10 cellular contexts compared by ENCODE assay signal in the genomic region with DNA sequence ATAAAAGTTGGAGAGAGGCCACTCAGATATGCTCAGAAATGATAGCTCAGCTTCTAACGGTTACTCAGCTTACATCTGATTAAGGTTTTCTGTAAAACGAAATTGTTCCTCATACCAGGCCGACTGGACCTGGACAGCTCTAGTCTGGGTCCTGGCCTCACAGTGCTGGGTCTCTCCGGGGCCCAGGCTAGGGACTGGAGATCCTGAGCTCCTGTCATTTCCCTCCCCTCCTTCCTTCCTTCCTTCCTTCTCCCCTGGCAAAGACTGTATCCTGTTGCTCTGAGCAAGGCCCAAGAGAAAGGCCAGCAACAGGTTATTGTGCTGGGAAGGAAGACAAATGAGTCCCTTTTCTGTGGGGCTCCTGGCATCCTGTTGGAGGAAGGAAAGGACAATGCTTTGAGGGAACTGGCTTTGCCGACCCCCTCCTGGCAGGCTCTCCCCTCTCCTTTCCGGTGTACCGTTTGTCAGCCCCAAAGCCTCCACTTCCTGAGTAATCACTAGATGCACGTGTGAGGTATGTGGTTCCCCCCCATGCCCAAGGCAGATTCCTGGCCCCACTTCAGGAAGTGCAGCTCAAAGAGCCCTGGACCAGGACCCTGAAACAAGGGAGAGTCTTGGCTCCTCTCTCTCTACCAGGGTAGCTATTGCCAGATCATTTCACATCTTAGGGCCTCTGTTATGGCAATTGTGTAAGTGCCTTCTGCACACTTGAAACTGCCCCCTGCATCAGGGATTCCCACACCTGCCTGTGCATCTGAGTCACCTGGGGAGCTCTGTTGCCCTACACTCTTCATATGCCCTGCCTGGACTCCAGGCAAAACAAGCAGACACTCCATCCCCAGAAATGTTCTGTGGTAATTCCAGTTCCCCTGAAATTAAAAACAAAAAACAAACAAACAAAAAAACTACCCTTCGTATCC.
DNase-seq lines count a peak whose midpoint lies in the region; ATAC-seq and TF ChIP-seq lines count a peak whose summit lies in the region.
"Had no signal": no experiment of that assay in that cellular context is flagged by ENCODE, and none has a peak within 500 bp of the region (broad histone marks: within the 10 kb centered on the region; RNA-seq: fewer than 3 reads in every experiment).

No MANE protein-coding gene starts in this region.

- no peaks in the 10 kb centered on the region for H3K27me3 Mint-ChIP-seq in activated CD8-positive, alpha-beta memory T cell treated with anti-CD3 and anti-CD28 coated beads, Interleukin-2, amount 10 ng/mL, durations not matched to agents 7 days and 5 days
- no peaks in the 10 kb centered on the region for H3K27me3 Mint-ChIP-seq in activated T-helper 1 cell treated with anti-CD3 and anti-CD28 coated beads, Interleukin-12 subunit alpha, Interleukin-12 subunit beta, Interleukin-2, Interleukin-4 antibody, amounts not matched to agents 30 ng/mL and 10 ng/mL and 1 ng/mL, durations not matched to agents 14 hours and 24 hours and 36 hours (ENCODE audit: insufficient read depth)
- no peaks in the 10 kb centered on the region for H3K27me3 Mint-ChIP-seq in stimulated activated naive CD8-positive, alpha-beta T cell treated with anti-CD3 and anti-CD28 coated beads, Interleukin-15, amount 100 ng/mL, for 72 hours

- intact Hi-C loops in activated T-helper 1 cell treated with anti-CD3 and anti-CD28 coated beads, Interleukin-12 subunit alpha, Interleukin-12 subunit beta, Interleukin-2, Interleukin-4 antibody, amounts not matched to agents 30 ng/mL and 10 ng/mL and 1 ng/mL, durations not matched to agents 14 hours and 24 hours and 36 hours (cut with micrococcal nuclease), result no loop called here
- intact Hi-C loops in sigmoid colon (cut with DNase I), result no loop called here

- 55 to 75% methylated on average over 9 of the region's 9 CpGs for WGBS in sigmoid colon, 2 donors

- peak overlapping the region; percentile 5 for H3K9ac ChIP-seq in iPS-15b (ENCODE audit: low read depth, low read length)

- TF ChIP-seq CTCF in sigmoid colon (IDR thresholded peaks at IDR 0.05), result no peak

- H3K27ac Mint-ChIP-seq in activated CD8-positive, alpha-beta memory T cell treated with anti-CD3 and anti-CD28 coated beads, Interleukin-2, amount 10 ng/mL, durations not matched to agents 7 days and 5 days, result peak overlapping the region; percentile 38
- H3K27ac Mint-ChIP-seq in activated T-helper 1 cell treated with anti-CD3 and anti-CD28 coated beads, Interleukin-12 subunit alpha, Interleukin-12 subunit beta, Interleukin-2, Interleukin-4 antibody, amounts not matched to agents 30 ng/mL and 10 ng/mL and 1 ng/mL, durations not matched to agents 14 hours and 24 hours and 36 hours, result peak overlapping the region; percentile 43
- peak overlapping the region; percentile 55 to 92 for H3K27ac Mint-ChIP-seq in stimulated activated naive CD8-positive, alpha-beta T cell treated with anti-CD3 and anti-CD28 coated beads, Interleukin-15, amount 100 ng/mL, for 72 hours

- no peaks in the 10 kb centered on the region for H3K36me3 ChIP-seq in iPS-15b (ENCODE audit: control insufficient read depth, insufficient read depth, low read length)
- H3K36me3 ChIP-seq in sigmoid colon, result no peaks in the 10 kb centered on the region

- no peak overlapping the region for H3K27ac ChIP-seq in sigmoid colon

- no peak overlapping the region for H3K4me3 Mint-ChIP-seq in activated CD8-positive, alpha-beta memory T cell treated with anti-CD3 and anti-CD28 coated beads, Interleukin-2, amount 10 ng/mL, durations not matched to agents 7 days and 5 days
- H3K4me3 Mint-ChIP-seq in activated T-helper 1 cell treated with anti-CD3 and anti-CD28 coated beads, Interleukin-12 subunit alpha, Interleukin-12 subunit beta, Interleukin-2, Interleukin-4 antibody, amounts not matched to agents 30 ng/mL and 10 ng/mL and 1 ng/mL, durations not matched to agents 14 hours and 24 hours and 36 hours, result no peak overlapping the region
- peak overlapping the region in 1 of 2 donors; percentile 34 for H3K4me3 Mint-ChIP-seq in stimulated activated naive CD8-positive, alpha-beta T cell treated with anti-CD3 and anti-CD28 coated beads, Interleukin-15, amount 100 ng/mL, for 72 hours

- H3K4me1 ChIP-seq in iPS-15b (ENCODE audit: control insufficient read depth, insufficient read depth, low read length) (peaks cover 11% of the 10 kb centered on the region), sigmoid colon (peaks cover 0 to 5% (median 0%) of the 10 kb centered on the region in 4 donors)

- DNase-seq in activated CD8-positive, alpha-beta memory T cell treated with anti-CD3 and anti-CD28 coated beads, Interleukin-2, amount 10 ng/mL, durations not matched to agents 7 days and 5 days, result no peak
- DNase-seq in activated CD8-positive, alpha-beta memory T cell treated with anti-CD3 and anti-CD28 coated beads, Interleukin-2, amount 50 U/mL, for 4 hours, result no peak
- DNase-seq in activated T-helper 1 cell treated with anti-CD3 and anti-CD28 coated beads, Interleukin-12 subunit alpha, Interleukin-12 subunit beta, Interleukin-2, Interleukin-4 antibody, amounts not matched to agents 30 ng/mL and 10 ng/mL and 1 ng/mL, durations not matched to agents 14 hours and 24 hours and 36 hours (ENCODE audit: low spot score), result no peak
- DNase-seq in stimulated activated naive CD8-positive, alpha-beta T cell treated with anti-CD3 and anti-CD28 coated beads, Interleukin-15, amount 100 ng/mL, for 72 hours, result peak in 1 of 2 donors; percentile 5
- DNase-seq in sigmoid colon (no peak), amniotic stem cell (lab: John Stamatoyannopoulos, UW) (no peak)
- DNase-seq: NCI-H524, substantia nigra had no signal

- no peak for TF ChIP-seq POLR2A in sigmoid colon (IDR thresholded peaks at IDR 0.05)

- CTCF ChIA-PET in activated CD8-positive, alpha-beta memory T cell treated with anti-CD3 and anti-CD28 coated beads, Interleukin-2, amount 10 ng/mL, durations not matched to agents 7 days and 5 days (lab: Charles Lee), result interaction anchor here (1.4 kb wide), 1 partner anchor 38 kb away, joined by 5 read pairs; no protein-coding TSS in a partner anchor

- no peak for TF ChIP-seq EP300 in sigmoid colon (IDR thresholded peaks at IDR 0.05)

- no peaks in the 10 kb centered on the region for H3K9me3 Mint-ChIP-seq in activated CD8-positive, alpha-beta memory T cell treated with anti-CD3 and anti-CD28 coated beads, Interleukin-2, amount 10 ng/mL, durations not matched to agents 7 days and 5 days (ENCODE audit: low read depth)
- peaks cover 3% of the 10 kb centered on the region for H3K9me3 Mint-ChIP-seq in activated T-helper 1 cell treated with anti-CD3 and anti-CD28 coated beads, Interleukin-12 subunit alpha, Interleukin-12 subunit beta, Interleukin-2, Interleukin-4 antibody, amounts not matched to agents 30 ng/mL and 10 ng/mL and 1 ng/mL, durations not matched to agents 14 hours and 24 hours and 36 hours
- no peaks in the 10 kb centered on the region for H3K9me3 Mint-ChIP-seq in stimulated activated naive CD8-positive, alpha-beta T cell treated with anti-CD3 and anti-CD28 coated beads, Interleukin-15, amount 100 ng/mL, for 72 hours

- peak; percentile 30 for ATAC-seq in activated CD8-positive, alpha-beta memory T cell treated with anti-CD3 and anti-CD28 coated beads, Interleukin-2, amount 10 ng/mL, durations not matched to agents 7 days and 5 days
- peak; percentile 42 for ATAC-seq in stimulated activated naive CD8-positive, alpha-beta T cell treated with anti-CD3 and anti-CD28 coated beads, Interleukin-15, amount 100 ng/mL, for 72 hours
- no peak for ATAC-seq in HG03025 (IDR thresholded peaks at IDR 0.05; ENCODE audit: low FRiP score, unreplicated experiment)

- H3K4me3 ChIP-seq in iPS-15b (ENCODE audit: low read depth, low read length) (no peak overlapping the region), sigmoid colon (no peak overlapping the region)

- no peaks in the 10 kb centered on the region for H3K27me3 ChIP-seq in iPS-15b (ENCODE audit: control insufficient read depth, insufficient read depth, low read length)
- no peaks in the 10 kb centered on the region for H3K27me3 ChIP-seq in sigmoid colon

- H3K36me3 Mint-ChIP-seq in activated CD8-positive, alpha-beta memory T cell treated with anti-CD3 and anti-CD28 coated beads, Interleukin-2, amount 10 ng/mL, durations not matched to agents 7 days and 5 days, result peaks cover 1% of the 10 kb centered on the region
- H3K36me3 Mint-ChIP-seq in activated T-helper 1 cell treated with anti-CD3 and anti-CD28 coated beads, Interleukin-12 subunit alpha, Interleukin-12 subunit beta, Interleukin-2, Interleukin-4 antibody, amounts not matched to agents 30 ng/mL and 10 ng/mL and 1 ng/mL, durations not matched to agents 14 hours and 24 hours and 36 hours (ENCODE audit: low read depth), result peaks cover 1% of the 10 kb centered on the region

- peaks cover 16% of the 10 kb centered on the region for H3K4me1 Mint-ChIP-seq in activated CD8-positive, alpha-beta memory T cell treated with anti-CD3 and anti-CD28 coated beads, Interleukin-2, amount 10 ng/mL, durations not matched to agents 7 days and 5 days
- H3K4me1 Mint-ChIP-seq in activated T-helper 1 cell treated with anti-CD3 and anti-CD28 coated beads, Interleukin-12 subunit alpha, Interleukin-12 subunit beta, Interleukin-2, Interleukin-4 antibody, amounts not matched to agents 30 ng/mL and 10 ng/mL and 1 ng/mL, durations not matched to agents 14 hours and 24 hours and 36 hours (ENCODE audit: low read depth), result peaks cover 24% of the 10 kb centered on the region
- peaks cover 10% of the 10 kb centered on the region for H3K4me1 Mint-ChIP-seq in stimulated activated naive CD8-positive, alpha-beta T cell treated with anti-CD3 and anti-CD28 coated beads, Interleukin-15, amount 100 ng/mL, for 72 hours

- H3K9me3 ChIP-seq in iPS-15b (ENCODE audit: control insufficient read depth, insufficient read depth, low read length), result no peaks in the 10 kb centered on the region
- H3K9me3 ChIP-seq in sigmoid colon, result peaks cover 0 to 4% (median 0%) of the 10 kb centered on the region in 4 donors
